ENCODE assay signal across 27 cellular contexts in genomic region chr2:56754066-56754615, GRCh38.
"Had no signal": no experiment of that assay in that cellular context is flagged by ENCODE, and none has a peak within 500 bp of the region (broad histone marks: within the 10 kb centered on the region; RNA-seq: fewer than 3 reads in every experiment).

No MANE protein-coding gene starts in this region.

- DNase-seq: activated CD4-positive, alpha-beta T cell treated with anti-CD3 and anti-CD28 coated beads, Interleukin-2, amount 10 ng/mL, durations not matched to agents 7 days and 5 days; activated CD4-positive, CD25-positive, alpha-beta regulatory T cell treated with anti-CD3 and anti-CD28 coated beads, Interleukin-2, amount 50 U/mL, for 72 hours; activated CD8-positive, alpha-beta memory T cell treated with anti-CD3 and anti-CD28 coated beads, Interleukin-2, amount 10 ng/mL, durations not matched to agents 7 days and 5 days; activated CD8-positive, alpha-beta T cell treated with anti-CD3 and anti-CD28 coated beads for 36 hours; activated gamma-delta T cell; activated naive CD4-positive, alpha-beta T cell treated with anti-CD3 and anti-CD28 coated beads, Interleukin-2, amount 50 U/mL, for 16 hours; activated naive CD8-positive, alpha-beta T cell treated with anti-CD3 and anti-CD28 coated beads, Interleukin-2, amount 50 U/mL, for 24 hours; activated T-cell treated with anti-CD3 and anti-CD28 coated beads for 4 hours; erythroblast; foreskin fibroblast; immature natural killer cell; left lung; midbrain; natural killer cell; psoas muscle; right lobe of liver; stimulated activated CD4-positive, alpha-beta T cell treated with anti-CD3 and anti-CD28 coated beads, Interleukin-1b, Interleukin-23, amount 100 ng/mL, for 48 hours; substantia nigra; thyroid gland; upper lobe of right lung; WERI-Rb-1 had no signal

- H3K27ac Mint-ChIP-seq: activated CD4-positive, alpha-beta T cell treated with anti-CD3 and anti-CD28 coated beads, Interleukin-2, amount 10 ng/mL, durations not matched to agents 7 days and 5 days; activated CD8-positive, alpha-beta memory T cell treated with anti-CD3 and anti-CD28 coated beads, Interleukin-2, amount 10 ng/mL, durations not matched to agents 7 days and 5 days; activated CD8-positive, alpha-beta T cell treated with anti-CD3 and anti-CD28 coated beads for 36 hours; activated naive CD8-positive, alpha-beta T cell treated with anti-CD3 and anti-CD28 coated beads, Interleukin-2, amount 50 U/mL, for 24 hours; activated T-helper 1 cell treated with anti-CD3 and anti-CD28 coated beads, Interleukin-12 subunit alpha, Interleukin-12 subunit beta, Interleukin-2, Interleukin-4 antibody, amounts not matched to agents 30 ng/mL and 10 ng/mL and 1 ng/mL, durations not matched to agents 14 hours and 24 hours and 36 hours; immature natural killer cell; natural killer cell; stimulated activated naive CD8-positive, alpha-beta T cell treated with anti-CD3 and anti-CD28 coated beads, Interleukin-15, Interleukin-2, amounts not matched to agents 100 ng/mL and 50 ng/mL, for 24 hours; T-helper 2 cell treated with Interferon-gamma antibody and Interleukin-4, amounts not matched to agents 5 μg/mL and 100 μg/mL, for 36 hours had no signal

- H3K4me1 Mint-ChIP-seq: activated CD4-positive, alpha-beta T cell treated with anti-CD3 and anti-CD28 coated beads, Interleukin-2, amount 10 ng/mL, durations not matched to agents 7 days and 5 days; activated CD8-positive, alpha-beta memory T cell treated with anti-CD3 and anti-CD28 coated beads, Interleukin-2, amount 10 ng/mL, durations not matched to agents 7 days and 5 days; activated naive CD8-positive, alpha-beta T cell treated with anti-CD3 and anti-CD28 coated beads, Interleukin-2, amount 50 U/mL, for 24 hours; immature natural killer cell; natural killer cell had no signal

- H3K27ac ChIP-seq: cardiac muscle cell, left lung, psoas muscle, right lobe of liver, skin epidermis, thyroid gland, upper lobe of right lung, WERI-Rb-1 had no signal

- ATAC-seq: activated CD8-positive, alpha-beta memory T cell treated with anti-CD3 and anti-CD28 coated beads, Interleukin-2, amount 10 ng/mL, durations not matched to agents 7 days and 5 days; activated CD8-positive, alpha-beta T cell treated with anti-CD3 and anti-CD28 coated beads for 36 hours; activated naive CD8-positive, alpha-beta T cell treated with anti-CD3 and anti-CD28 coated beads, Interleukin-2, amount 50 U/mL, for 24 hours; left lung; natural killer cell; right lobe of liver; upper lobe of right lung had no signal

- H3K27me3 Mint-ChIP-seq: activated CD4-positive, alpha-beta T cell treated with anti-CD3 and anti-CD28 coated beads, Interleukin-2, amount 10 ng/mL, durations not matched to agents 7 days and 5 days; activated CD8-positive, alpha-beta memory T cell treated with anti-CD3 and anti-CD28 coated beads, Interleukin-2, amount 10 ng/mL, durations not matched to agents 7 days and 5 days; activated CD8-positive, alpha-beta T cell treated with anti-CD3 and anti-CD28 coated beads for 36 hours; activated naive CD8-positive, alpha-beta T cell treated with anti-CD3 and anti-CD28 coated beads, Interleukin-2, amount 50 U/mL, for 24 hours; stimulated activated naive CD8-positive, alpha-beta T cell treated with anti-CD3 and anti-CD28 coated beads, Interleukin-15, Interleukin-2, amounts not matched to agents 100 ng/mL and 50 ng/mL, for 24 hours had no signal

- H3K4me1 ChIP-seq: left lung, psoas muscle, thyroid gland, upper lobe of right lung had no signal

- H3K27me3 ChIP-seq: left lung, right lobe of liver, thyroid gland had no signal

- H3K36me3 ChIP-seq: cardiac muscle cell, left lung, right lobe of liver, thyroid gland, upper lobe of right lung, WERI-Rb-1 had no signal

- H3K9me3 ChIP-seq: left lung, psoas muscle, right lobe of liver, thyroid gland, upper lobe of right lung had no signal

- H3K4me3 ChIP-seq: cardiac muscle cell, left lung, psoas muscle, right lobe of liver, skin epidermis, thyroid gland, upper lobe of right lung had no signal

- FAIRE-seq: TTC549 had no signal

- H3K4me3 Mint-ChIP-seq: activated CD4-positive, alpha-beta T cell treated with anti-CD3 and anti-CD28 coated beads, Interleukin-2, amount 10 ng/mL, durations not matched to agents 7 days and 5 days; activated CD8-positive, alpha-beta memory T cell treated with anti-CD3 and anti-CD28 coated beads, Interleukin-2, amount 10 ng/mL, durations not matched to agents 7 days and 5 days; activated CD8-positive, alpha-beta T cell treated with anti-CD3 and anti-CD28 coated beads for 36 hours; activated naive CD8-positive, alpha-beta T cell treated with anti-CD3 and anti-CD28 coated beads, Interleukin-2, amount 50 U/mL, for 24 hours; activated T-helper 1 cell treated with anti-CD3 and anti-CD28 coated beads, Interleukin-12 subunit alpha, Interleukin-12 subunit beta, Interleukin-2, Interleukin-4 antibody, amounts not matched to agents 30 ng/mL and 10 ng/mL and 1 ng/mL, durations not matched to agents 14 hours and 24 hours and 36 hours; immature natural killer cell; natural killer cell; stimulated activated naive CD8-positive, alpha-beta T cell treated with anti-CD3 and anti-CD28 coated beads, Interleukin-15, Interleukin-2, amounts not matched to agents 100 ng/mL and 50 ng/mL, for 24 hours; T-helper 2 cell treated with Interferon-gamma antibody and Interleukin-4, amounts not matched to agents 5 μg/mL and 100 μg/mL, for 36 hours had no signal

- H3K36me3 Mint-ChIP-seq: activated CD8-positive, alpha-beta memory T cell treated with anti-CD3 and anti-CD28 coated beads, Interleukin-2, amount 10 ng/mL, durations not matched to agents 7 days and 5 days; natural killer cell had no signal
